19 cellular contexts compared by ENCODE assay signal in the genomic region with DNA sequence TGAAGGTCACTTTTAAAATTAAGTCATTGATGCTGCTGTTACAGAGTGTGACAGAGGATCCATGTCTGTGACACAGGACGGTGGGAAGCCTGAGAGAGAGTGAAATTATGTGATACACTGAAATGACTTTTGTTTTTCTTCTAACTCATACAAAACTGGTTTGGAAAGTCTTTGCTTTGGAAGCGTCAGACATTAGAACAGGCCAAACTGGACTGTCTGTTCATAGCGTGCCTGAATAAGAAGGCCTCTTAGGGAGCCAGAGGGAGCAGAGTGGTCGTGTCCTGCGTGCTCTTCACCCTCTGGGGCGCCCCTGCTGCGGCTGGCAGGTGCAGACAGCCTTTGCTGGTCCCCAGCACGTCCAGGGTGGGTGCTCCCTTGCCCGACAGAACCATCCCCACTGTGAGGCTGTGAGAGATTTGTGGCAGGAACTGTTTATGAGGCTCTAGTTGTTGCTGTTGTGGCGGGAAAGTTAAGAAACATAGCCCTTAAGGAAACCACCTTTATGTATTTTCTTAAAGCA. TPM values are rescaled to one million over a fixed set of nuclear protein-coding genes. Genes with fewer than 3 reads are reported as not detected.
DNase-seq lines count a peak whose midpoint lies in the region; TF ChIP-seq lines count a peak whose summit lies in the region.
"Had no signal": no experiment of that assay in that cellular context is flagged by ENCODE, and none has a peak within 500 bp of the region (broad histone marks: within the 10 kb centered on the region; RNA-seq: fewer than 3 reads in every experiment).

No MANE protein-coding gene starts in this region.

- peak overlapping the region; percentile 93 for H3K27ac ChIP-seq in AG04450 (ENCODE audit: low read depth, low read length)
- peak overlapping the region; percentile 95 for H3K27ac ChIP-seq in PC-9
- peak overlapping the region; percentile 93 for H3K27ac ChIP-seq in neutrophil
- H3K27ac ChIP-seq: upper lobe of right lung had no signal

- H2AFZ ChIP-seq in PC-9: 0 out of 2 replicates have a peak overlapping the region, but pooled peaks have one; percentile 26

- peaks cover 39% of the 10 kb centered on the region for H3K4me1 ChIP-seq in PC-9 (replicated peaks; ENCODE audit: insufficient read depth)
- H3K4me1 ChIP-seq in neutrophil (ENCODE audit: control insufficient read depth in 1 of 2, insufficient read depth in 1 of 2, low read depth in 1 of 2, low read length in 1 of 2): peaks cover 37 to 40% of the 10 kb centered on the region in 2 experiments
- H3K4me1 ChIP-seq: prostate gland had no signal

- H3K79me2 ChIP-seq in PC-9 (ENCODE audit: low read depth): no peaks in the 10 kb centered on the region

- POLR2A ChIA-PET in AG04450 (lab: Yijun Ruan, JAX): interaction anchor here (2.1 to 2.2 kb wide), 2 partner anchors 20 to 21 kb away, joined by 22 to 42 read pairs; partner anchors contain the start of gene PGD
- POLR2A ChIA-PET in PC-9 (lab: Charles Lee; ENCODE audit: unreplicated experiment): interaction anchor here (0.7 kb wide), 1 partner anchor 1667 kb away, joined by 3 read pairs; no protein-coding TSS in a partner anchor

- H4K20me1 ChIP-seq in PC-9 (ENCODE audit: insufficient read depth): no peaks in the 10 kb centered on the region

- H3K9me2 ChIP-seq in PC-9 (ENCODE audit: insufficient read depth): no peaks in the 10 kb centered on the region

- H3K27me3 ChIP-seq in AG04450 (ENCODE audit: control insufficient read depth, insufficient read depth, low read length): no peaks in the 10 kb centered on the region
- H3K27me3 ChIP-seq in PC-9 (ENCODE audit: insufficient read depth, low read depth): no peaks in the 10 kb centered on the region
- H3K27me3 ChIP-seq in neutrophil: no peaks in the 10 kb centered on the region
- H3K27me3 ChIP-seq: upper lobe of right lung had no signal

- intact Hi-C loops in PC-9 (cut with micrococcal nuclease; ENCODE audit: unreplicated experiment): no loop called here

- CTCF ChIA-PET in AG04450 (lab: Charles Lee): interaction anchor here (2.2 to 5.5 kb wide), 5 partner anchors 8 to 115 kb away, joined by 13 to 78 read pairs (median 28); partner anchors contain the start of gene CENPS
- CTCF ChIA-PET in PC-9 (lab: Charles Lee): interaction anchor here (1.0 kb wide), 1 partner anchor 51 kb away, joined by 3 read pairs; the partner anchor contains the start of gene CENPS

- BruUV-seq in PC-9 (replicated peaks; lab: Mats Ljungman, UMichigan): TSS peak; percentile 86

- DNase-seq in AG04450 (ENCODE audit: low read depth, low spot score): no peak
- DNase-seq in PC-9: no peak
- DNase-seq in epithelial cell of esophagus (ENCODE audit: low read depth): peak; percentile 17
- DNase-seq in LoVo (ENCODE audit: low spot score): no peak
- no peak for DNase-seq in superior temporal gyrus (ENCODE audit: extremely low spot score)
- no peak for DNase-seq in activated CD4-positive, alpha-beta T cell treated with anti-CD3 and anti-CD28 coated beads for 48 hours
- no peak for DNase-seq in activated gamma-delta T cell treated with Interleukin-2 at 50 U/mL for 16 hours
- DNase-seq: ACHN; activated CD4-positive, CD25-positive, alpha-beta regulatory T cell treated with anti-CD3 and anti-CD28 coated beads, Interleukin-2, amount 50 U/mL, for 72 hours; activated T-cell treated with anti-CD3 and anti-CD28 coated beads, Interleukin-2, amount 50 U/mL, for 4 hours; effector memory CD4-positive, alpha-beta T cell; natural killer cell; NCI-H1048; NCI-H2029 treated with DMSO at 0.1 percent for 48 hours; NCI-H774; stimulated activated CD4-positive, alpha-beta T cell treated with anti-CD3 and anti-CD28 coated beads, Interleukin-4, amount 100 ng/mL, for 1 hour had no signal

- no peak overlapping the region for H3K4me3 ChIP-seq in AG04450 (ENCODE audit: low read depth, low read length)
- H3K4me3 ChIP-seq in PC-9: peak overlapping the region; percentile 42; the same call in 1 of the 2 replicates
- H3K4me3 ChIP-seq in epithelial cell of esophagus (ENCODE audit: low read length): no peak overlapping the region
- H3K4me3 ChIP-seq in neutrophil (ENCODE audit: low read depth in 1 of 2, low read length in 1 of 2): no peak overlapping the region
- H3K4me3 ChIP-seq: prostate gland, upper lobe of right lung had no signal

- H3F3A ChIP-seq in PC-9 (ENCODE audit: insufficient read depth, low read depth): peaks cover 35% of the 10 kb centered on the region

- H3K36me3 ChIP-seq in PC-9 (ENCODE audit: low read depth) (no peaks in the 10 kb centered on the region), neutrophil (peaks cover 50% of the 10 kb centered on the region)

- H3K4me2 ChIP-seq in PC-9: peak overlapping the region; percentile 78

- no peak for TF ChIP-seq CTCF in AG04450 (IDR thresholded peaks at IDR 0.05; ENCODE audit: low read depth, low read length)
- TF ChIP-seq CTCF in PC-9 (conservative IDR thresholded peaks at IDR 0.05): no peak
- no peak for TF ChIP-seq CTCF in epithelial cell of esophagus (IDR thresholded peaks at IDR 0.05; ENCODE audit: insufficient read depth, low read depth, low read length, missing control alignments)
- TF ChIP-seq CTCF in neutrophil (IDR thresholded peaks at IDR 0.05): no peak

- H3K9me3 ChIP-seq in AG04450 (ENCODE audit: control insufficient read depth, insufficient read depth, low read length) (no peaks in the 10 kb centered on the region), PC-9 (ENCODE audit: insufficient read depth, low read depth) (no peaks in the 10 kb centered on the region), neutrophil (no peaks in the 10 kb centered on the region)
- H3K9me3 ChIP-seq: prostate gland, upper lobe of right lung had no signal

RNA-seq across cellular contexts. Expression of gene PGD, which starts 19.7 kb away (rescaled TPM):
- polyA plus RNA-seq in AG04450 (2011; rRNA removed): 155 and 233 TPM in 2 replicates
- polyA minus RNA-seq in AG04450 (2011; rRNA and poly(A)+ RNA removed): 211 and 249 TPM in 2 replicates
- 526 and 559 TPM in 2 replicates for total RNA-seq in PC-9 (2021)

RNA-seq across cellular contexts. Expression of gene CENPS, which starts 51.1 kb away (rescaled TPM):
- polyA plus RNA-seq in AG04450 (2011; rRNA removed): 10.5 and 11.4 TPM in 2 replicates
- 3.0 and 3.7 TPM in 2 replicates for polyA minus RNA-seq in AG04450 (2011; rRNA and poly(A)+ RNA removed)
- total RNA-seq in PC-9 (2021): 28.5 and 35.9 TPM in 2 replicates
